Comparison of ENCODE assay signal across 32 cellular contexts in genomic region chr12:117043598-117043901, GRCh38. TPM values are rescaled to one million over a fixed set of nuclear protein-coding genes. Genes with fewer than 3 reads are reported as not detected.
"Had no signal": no experiment of that assay in that cellular context is flagged by ENCODE, and none has a peak within 500 bp of the region (broad histone marks: within the 10 kb centered on the region; RNA-seq: fewer than 3 reads in every experiment).

No MANE protein-coding gene starts in this region.

- H3K4me1 ChIP-seq: gastrocnemius medialis had no signal

- H3K27ac Mint-ChIP-seq: naive B cell; natural killer cell treated with Interleukin-12 subunit alpha and Interleukin-12 subunit beta and Interleukin-15 and Interleukin-18, amount 100 ng/mL, for 72 hours; progenitor cell of endocrine pancreas; stimulated activated effector memory CD8-positive, alpha-beta T cell treated with anti-CD3 and anti-CD28 coated beads, Interleukin-12 subunit alpha, Interleukin-12 subunit beta, amount 100 ng/mL, for 72 hours had no signal

- H3K9me3 Mint-ChIP-seq: mesothelial cell of epicardium; naive B cell; natural killer cell treated with Interleukin-12 subunit alpha and Interleukin-12 subunit beta and Interleukin-15 and Interleukin-18, amount 100 ng/mL, for 72 hours; neural crest cell; stimulated activated effector memory CD8-positive, alpha-beta T cell treated with anti-CD3 and anti-CD28 coated beads, Interleukin-12 subunit alpha, Interleukin-12 subunit beta, amount 100 ng/mL, for 72 hours had no signal

- H3K27ac ChIP-seq: gastrocnemius medialis, neutrophil, parathyroid adenoma, thoracic aorta, tibial nerve, upper lobe of right lung, uterus had no signal

- FAIRE-seq: colon, kidney had no signal

- H3K27me3 ChIP-seq: dorsolateral prefrontal cortex, gastrocnemius medialis, hepatocyte, neutrophil, upper lobe of right lung, uterus had no signal

- H3K36me3 Mint-ChIP-seq: mesothelial cell of epicardium; naive B cell; natural killer cell treated with Interleukin-12 subunit alpha and Interleukin-12 subunit beta and Interleukin-15 and Interleukin-18, amount 100 ng/mL, for 72 hours had no signal

- DNase-seq: dorsolateral prefrontal cortex; effector CD4-positive, alpha-beta T cell; foreskin fibroblast; gastrocnemius medialis; head of caudate nucleus; kidney; mesenchymal stem cell; mucosa of descending colon; naive B cell; stimulated activated CD4-positive, alpha-beta T cell treated with anti-CD3 and anti-CD28 coated beads, Interleukin-12 subunit alpha, Interleukin-12 subunit beta, amount 100 ng/mL, for 4 hours; stimulated activated CD4-positive, alpha-beta T cell treated with anti-CD3 and anti-CD28 coated beads, Interleukin-1b, Interleukin-23, amount 100 ng/mL, for 48 hours; stimulated activated CD4-positive, alpha-beta T cell treated with anti-CD3 and anti-CD28 coated beads, Interleukin-4, amount 100 ng/mL, for 24 hours; stimulated activated naive CD8-positive, alpha-beta T cell treated with anti-CD3 and anti-CD28 coated beads, Interleukin-15, Interleukin-2, amounts not matched to agents 100 U/mL and 50 U/mL, for 24 hours; substantia nigra; upper lobe of right lung; uterus had no signal

- H3K4me3 Mint-ChIP-seq: mesothelial cell of epicardium; naive B cell; natural killer cell treated with Interleukin-12 subunit alpha and Interleukin-12 subunit beta and Interleukin-15 and Interleukin-18, amount 100 ng/mL, for 72 hours; neural crest cell; stimulated activated effector memory CD8-positive, alpha-beta T cell treated with anti-CD3 and anti-CD28 coated beads, Interleukin-12 subunit alpha, Interleukin-12 subunit beta, amount 100 ng/mL, for 72 hours had no signal

- H3K4me3 ChIP-seq: dorsolateral prefrontal cortex, gastrocnemius medialis, hepatocyte, lung, mucosa of descending colon, smooth muscle cell, thoracic aorta, tibial nerve, upper lobe of right lung, uterus had no signal

- H3K79me2 ChIP-seq: hepatocyte, parathyroid adenoma had no signal

- H3K4me2 ChIP-seq: hepatocyte, smooth muscle cell had no signal

- H3K9ac ChIP-seq: parathyroid adenoma had no signal

- H3K9me3 ChIP-seq: gastrocnemius medialis, mucosa of descending colon, neutrophil, thoracic aorta, tibial nerve, upper lobe of right lung, uterus had no signal

- H3K4me1 Mint-ChIP-seq: stimulated activated effector memory CD8-positive, alpha-beta T cell treated with anti-CD3 and anti-CD28 coated beads, Interleukin-12 subunit alpha, Interleukin-12 subunit beta, amount 100 ng/mL, for 72 hours had no signal

- H2AFZ ChIP-seq: hepatocyte, parathyroid adenoma had no signal

- ATAC-seq: esophagus mucosa; gastrocnemius medialis; left lobe of liver; mucosa of descending colon; natural killer cell treated with Interleukin-12 subunit alpha and Interleukin-12 subunit beta and Interleukin-15 and Interleukin-18, amount 100 ng/mL, for 72 hours; sciatic nerve; stimulated activated effector memory CD8-positive, alpha-beta T cell treated with anti-CD3 and anti-CD28 coated beads, Interleukin-12 subunit alpha, Interleukin-12 subunit beta, amount 100 ng/mL, for 72 hours; stimulated activated naive CD8-positive, alpha-beta T cell treated with anti-CD3 and anti-CD28 coated beads, Interleukin-15, Interleukin-2, amounts not matched to agents 100 U/mL and 50 U/mL, for 24 hours; upper lobe of right lung had no signal

- H3K27me3 Mint-ChIP-seq: natural killer cell treated with Interleukin-12 subunit alpha and Interleukin-12 subunit beta and Interleukin-15 and Interleukin-18, amount 100 ng/mL, for 72 hours had no signal

- H3K36me3 ChIP-seq: gastrocnemius medialis, thoracic aorta, tibial nerve, upper lobe of right lung, uterus had no signal

RNA-seq across cellular contexts. Expression of gene TESC, which starts 55.7 kb away (rescaled TPM):
- total RNA-seq: mesothelial cell of epicardium had no signal
